ENCODE assay signal across 8 cellular contexts in the genomic region with DNA sequence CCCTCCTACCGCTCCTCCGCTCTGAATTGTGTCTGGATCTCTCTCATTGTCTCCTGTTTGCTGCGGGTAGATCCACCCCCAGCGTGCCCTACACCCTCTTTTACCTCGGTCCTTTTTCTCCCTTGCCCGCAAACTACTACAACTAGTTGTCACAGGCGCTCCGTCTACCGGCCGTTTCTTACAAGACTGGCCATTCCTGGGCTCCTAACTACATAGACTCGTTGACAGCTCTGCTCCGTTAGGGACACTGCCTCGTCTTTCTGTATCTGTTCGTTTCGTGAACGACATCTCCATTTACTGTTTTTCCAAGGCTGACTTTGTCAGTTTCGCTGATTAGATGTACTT. TPM values are rescaled to one million over a fixed set of nuclear protein-coding genes. Genes with fewer than 3 reads are reported as not detected.
DNase-seq lines count a peak whose midpoint lies in the region; ATAC-seq, FAIRE-seq and TF ChIP-seq lines count a peak whose summit lies in the region.

No MANE protein-coding gene starts in this region.

- H3K27me3 Mint-ChIP-seq in astrocyte (ENCODE audit: low read depth, unreplicated experiment) = peaks cover 2% of the 10 kb centered on the region

- no peaks in the 10 kb centered on the region for H3K9me3 ChIP-seq in BLaER1
- H3K9me3 ChIP-seq in Panc1 (ENCODE audit: control insufficient read depth, insufficient read depth, low read depth, low read length) = no peaks in the 10 kb centered on the region
- no peaks in the 10 kb centered on the region for H3K9me3 ChIP-seq in astrocyte (ENCODE audit: insufficient read depth, low read depth, low read length)
- H3K9me3 ChIP-seq in prostate gland = no peaks in the 10 kb centered on the region

- no peaks in the 10 kb centered on the region for H3K27me3 ChIP-seq in BLaER1
- H3K27me3 ChIP-seq in Panc1 (ENCODE audit: control insufficient read depth, insufficient read depth, low read length) = no peaks in the 10 kb centered on the region
- H3K27me3 ChIP-seq in astrocyte (ENCODE audit: insufficient read depth, low read length) = peaks cover 9% of the 10 kb centered on the region
- H3K27me3 ChIP-seq in prostate gland (replicated peaks; ENCODE audit: insufficient read depth) = no peaks in the 10 kb centered on the region

- peak overlapping the region; percentile 89 for H2AFZ ChIP-seq in astrocyte (ENCODE audit: low read depth, low read length)

- H3K27ac ChIP-seq in BLaER1 (peak overlapping the region; percentile 87), Panc1 (ENCODE audit: low read length) (peak overlapping the region; percentile 34; the same call in 1 of the 2 replicates), astrocyte (ENCODE audit: low read depth, low read length) (peak overlapping the region; percentile 79), prostate gland (peak overlapping the region; percentile 61 to 73)

- CTCF ChIA-PET in Panc1 (lab: Charles Lee) = interaction anchor here (1.0 kb wide), 1 partner anchor 294 kb away, joined by 5 read pairs; no protein-coding TSS in a partner anchor

- H3K9ac ChIP-seq in BLaER1 (peak overlapping the region; percentile 92), astrocyte (ENCODE audit: low read length) (peak overlapping the region; percentile 92)

- no peak for FAIRE-seq in astrocyte (lab: Jason Lieb, UNC)

- H3K79me2 ChIP-seq in astrocyte (ENCODE audit: insufficient read depth, low read length) = peaks cover 26% of the 10 kb centered on the region

- no peak for DNase-seq in Panc1 (ENCODE audit: low read depth, low spot score)
- peak; percentile 25 for DNase-seq in astrocyte (ENCODE audit: low read depth)
- peak; percentile 41 to 45 for DNase-seq in hippocampal formation (lab: John Stamatoyannopoulos, UW)
- peak; percentile 39 for DNase-seq in prostate gland (ENCODE audit: low spot score)
- DNase-seq in GOT3 (lab: John Stamatoyannopoulos, UW) = no peak

- peak overlapping the region; percentile 98 for H3K4me3 Mint-ChIP-seq in astrocyte (ENCODE audit: unreplicated experiment)

- H3K36me3 ChIP-seq in BLaER1 (peaks cover 29% of the 10 kb centered on the region), Panc1 (ENCODE audit: control insufficient read depth, insufficient read depth, low read length) (no peaks in the 10 kb centered on the region; the same call in 1 of the 2 replicates), astrocyte (ENCODE audit: insufficient read depth, low read length) (no peaks in the 10 kb centered on the region), prostate gland (no peaks in the 10 kb centered on the region)

- no TSS peak for BruUV-seq in Panc1 (replicated peaks; lab: Mats Ljungman, UMichigan)

- H4K20me1 ChIP-seq in BLaER1 (peaks cover 30% of the 10 kb centered on the region), astrocyte (ENCODE audit: insufficient read depth, low read length) (peaks cover 3% of the 10 kb centered on the region)

- intact Hi-C loops in Panc1 (cut with micrococcal nuclease; ENCODE audit: unreplicated experiment) = no loop called here
- intact Hi-C loops in prostate gland (cut with DNase I) = no loop called here

- H3K4me3 ChIP-seq in BLaER1 (peak overlapping the region; percentile 96), Panc1 (ENCODE audit: low read depth in 2 of 2, low read length in 2 of 2) (peak overlapping the region; percentile 90 to 91), astrocyte (ENCODE audit: insufficient read depth, low read depth, low read length) (peak overlapping the region; percentile 93), prostate gland (peak overlapping the region; percentile 97 to 99)

- peak; percentile 55 for ATAC-seq in GM18867 (IDR thresholded peaks at IDR 0.05; ENCODE audit: unreplicated experiment)
- ATAC-seq in HG03066 (IDR thresholded peaks at IDR 0.05; ENCODE audit: low read depth, unreplicated experiment) = peak; percentile 55
- ATAC-seq in Panc1 = peak; percentile 78

- H3K9me3 Mint-ChIP-seq in astrocyte (ENCODE audit: unreplicated experiment) = no peaks in the 10 kb centered on the region

- TF ChIP-seq POLR2A in prostate gland (IDR thresholded peaks at IDR 0.05) = no peak

- POLR2A ChIA-PET in Panc1 (lab: Charles Lee) = no interaction called here

- peak; percentile 47 for TF ChIP-seq CTCF in Panc1 (IDR thresholded peaks at IDR 0.05)
- TF ChIP-seq CTCF in astrocyte (IDR thresholded peaks at IDR 0.05; ENCODE audit: insufficient read depth, low read depth, low read length) = peak; percentile 23
- TF ChIP-seq CTCF in prostate gland (IDR thresholded peaks at IDR 0.05) = no peak

- no peaks in the 10 kb centered on the region for H3K36me3 Mint-ChIP-seq in astrocyte (ENCODE audit: low read depth, unreplicated experiment)

- peaks cover 32% of the 10 kb centered on the region for H3K4me1 ChIP-seq in BLaER1
- H3K4me1 ChIP-seq in Panc1 (ENCODE audit: control insufficient read depth, insufficient read depth, low read length) = peaks cover 4% of the 10 kb centered on the region; the same call in 1 of the 2 replicates
- H3K4me1 ChIP-seq in astrocyte (ENCODE audit: insufficient read depth, low read length) = peaks cover 4% of the 10 kb centered on the region
- no peaks in the 10 kb centered on the region for H3K4me1 ChIP-seq in prostate gland (replicated peaks)

- in situ Hi-C loops in Panc1 (cut with HindIII; ENCODE audit: low pct_unique_long_range_greater_than_20kb, low sequenced_read_pairs) = no loop called here

- under 1% methylated on average over 17 of the region's 17 CpGs for WGBS in prostate gland

- H3K4me2 ChIP-seq in BLaER1 (peak overlapping the region; percentile 87), astrocyte (ENCODE audit: low read length) (peak overlapping the region; percentile 98)

- H3K4me1 Mint-ChIP-seq in astrocyte (ENCODE audit: low read depth, unreplicated experiment) = peaks cover 11% of the 10 kb centered on the region

- peak overlapping the region; percentile 16 for H3K27ac Mint-ChIP-seq in astrocyte (ENCODE audit: unreplicated experiment)

RNA-seq across cellular contexts. Expression of gene TAF3, which starts 0.8 kb away (rescaled TPM):
- total RNA-seq in Panc1 (2021; ENCODE audit: unreplicated experiment) = 5.5 TPM
- 2.9 TPM for polyA plus RNA-seq in Panc1 (2012; ENCODE audit: insufficient read length)
- total RNA-seq in astrocyte = 8.4 and 10.2 TPM in 2 replicates
- 10 to 100 TPM in 1 of 2 donors, 1 to 10 TPM in 1; 4.4 to 20.2 TPM for total RNA-seq in prostate gland

RNA-seq across cellular contexts. Expression of gene ATP5F1C, which starts 31.1 kb away (rescaled TPM):
- total RNA-seq in Panc1 (2021; ENCODE audit: unreplicated experiment) (189 TPM), astrocyte (231 and 267 TPM in 2 replicates), prostate gland (100 to 1,000 TPM; 207 to 239 TPM)
- polyA plus RNA-seq in Panc1 (2012; ENCODE audit: insufficient read length) = 154 TPM

RNA-seq across cellular contexts. Expression of gene KIN, which starts 31.3 kb away (rescaled TPM):
- 8.4 TPM for total RNA-seq in Panc1 (2021; ENCODE audit: unreplicated experiment)
- polyA plus RNA-seq in Panc1 (2012; ENCODE audit: insufficient read length) = 2.8 TPM
- total RNA-seq in astrocyte = 14.1 and 18.0 TPM in 2 replicates
- total RNA-seq in prostate gland = 10 to 100 TPM in 1 of 2 donors, 1 to 10 TPM in 1; 7.0 to 11.1 TPM

Comparison
In these comparisons a context has a peak if more than half of its experiments do, and no peak if none do; other contexts are left out.
1. H3K27ac ChIP-seq: peak in every context shown above with its lines; median percentile 87 in BLaER1; 79 in astrocyte; 67 in prostate gland; 34 in Panc1.
2. DNase-seq: peak in astrocyte (single experiment), hippocampal formation (2 of 2) and prostate gland (single experiment); none in Panc1 (single experiment) and GOT3 (single experiment).
3. CTCF ChIP-seq: peak in Panc1 (single experiment) and astrocyte (single experiment); none in prostate gland (0 of 4).
4. Peak in every context shown above with its lines, with median percentiles within 50 percentile points of each other: H3K4me3 ChIP-seq and ATAC-seq.